In the genomic region with DNA sequence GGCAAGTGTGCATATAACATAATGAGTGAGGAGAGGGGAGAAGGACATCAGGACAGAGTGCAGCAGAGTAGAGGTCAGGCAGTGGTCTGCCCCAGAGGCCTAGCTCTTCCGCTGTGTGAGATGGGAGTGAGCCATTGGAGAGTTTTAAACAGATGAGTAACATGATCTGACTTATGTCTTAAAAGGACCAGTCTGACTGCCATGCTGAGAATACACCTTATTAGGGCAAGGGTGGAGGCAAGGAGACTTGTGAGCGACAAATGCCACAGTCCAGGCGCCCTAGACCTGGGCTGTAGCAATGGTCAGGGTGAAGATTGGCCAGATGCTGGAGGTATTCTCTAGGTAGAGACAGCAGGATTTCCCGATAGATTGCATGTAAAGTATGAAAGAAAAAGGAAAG, we compare ENCODE assay signal across 39 cellular contexts.
"Had no signal": no experiment of that assay in that cellular context is flagged by ENCODE, and none has a peak within 500 bp of the region (broad histone marks: within the 10 kb centered on the region; RNA-seq: fewer than 3 reads in every experiment).

No MANE protein-coding gene starts in this region.

- H3K27ac Mint-ChIP-seq: activated CD4-positive, alpha-beta memory T cell treated with anti-CD3 and anti-CD28 coated beads for 36 hours; activated CD4-positive, alpha-beta T cell treated with anti-CD3 and anti-CD28 coated beads for 36 hours; activated CD8-positive, alpha-beta T cell treated with anti-CD3 and anti-CD28 coated beads for 36 hours; activated naive CD4-positive, alpha-beta T cell treated with anti-CD3 and anti-CD28 coated beads for 36 hours; activated naive CD4-positive, alpha-beta T cell treated with anti-CD3 and anti-CD28 coated beads, Interleukin-2, amount 50 U/mL, for 72 hours; activated naive CD8-positive, alpha-beta T cell treated with anti-CD3 and anti-CD28 coated beads for 36 hours; activated T-cell treated with anti-CD3 and anti-CD28 coated beads, Interleukin-2, amount 50 U/mL, for 72 hours; activated T-helper 1 cell treated with anti-CD3 and anti-CD28 coated beads, Interleukin-12 subunit alpha, Interleukin-12 subunit beta, Interleukin-2, Interleukin-4 antibody, amounts not matched to agents 30 ng/mL and 10 ng/mL and 1 ng/mL, durations not matched to agents 14 hours and 24 hours and 36 hours; activated T-helper 17 cell treated with anti-CD3 and anti-CD28 coated beads, Interleukin-2, amount 50 U/mL, for 72 hours; T-helper 1 cell treated with Interleukin-12 subunit alpha and Interleukin-12 subunit beta and Interleukin-4 antibody, amounts not matched to agents 30 μg/mL and 1 μg/mL, for 36 hours; T-helper 2 cell treated with Interferon-gamma antibody and Interleukin-4, amounts not matched to agents 5 μg/mL and 100 μg/mL, for 36 hours; WTC11 had no signal

- ATAC-seq: activated CD4-positive, alpha-beta T cell treated with anti-CD3 and anti-CD28 coated beads for 36 hours; activated CD4-positive, CD25-positive, alpha-beta regulatory T cell treated with anti-CD3 and anti-CD28 coated beads, Interleukin-2, amount 50 U/mL, for 24 hours; activated CD8-positive, alpha-beta T cell treated with anti-CD3 and anti-CD28 coated beads for 36 hours; activated naive CD4-positive, alpha-beta T cell treated with anti-CD3 and anti-CD28 coated beads, Interleukin-2, amount 50 U/mL, for 72 hours; activated T-cell treated with anti-CD3 and anti-CD28 coated beads, Interleukin-2, amount 50 U/mL, for 4 hours; activated T-cell treated with anti-CD3 and anti-CD28 coated beads, Interleukin-2, amount 50 U/mL, for 72 hours; activated T-helper 17 cell treated with anti-CD3 and anti-CD28 coated beads, Interleukin-2, amount 50 U/mL, for 72 hours; body of pancreas; WTC11 had no signal

- H3K4me1 Mint-ChIP-seq: activated naive CD8-positive, alpha-beta T cell treated with anti-CD3 and anti-CD28 coated beads for 36 hours; WTC11 had no signal

- H3K4me1 ChIP-seq: adrenal gland, body of pancreas, breast epithelium had no signal

- H3K36me3 ChIP-seq: adrenal gland, brain microvascular endothelial cell, breast epithelium, WERI-Rb-1 had no signal

- H3K4me3 ChIP-seq: adrenal gland, body of pancreas, breast epithelium had no signal

- H3K9me3 Mint-ChIP-seq: activated CD4-positive, alpha-beta memory T cell treated with anti-CD3 and anti-CD28 coated beads for 36 hours; activated CD8-positive, alpha-beta T cell treated with anti-CD3 and anti-CD28 coated beads for 36 hours; activated naive CD4-positive, alpha-beta T cell treated with anti-CD3 and anti-CD28 coated beads for 36 hours; activated naive CD4-positive, alpha-beta T cell treated with anti-CD3 and anti-CD28 coated beads, Interleukin-2, amount 50 U/mL, for 72 hours; activated naive CD8-positive, alpha-beta T cell treated with anti-CD3 and anti-CD28 coated beads for 36 hours; activated T-cell treated with anti-CD3 and anti-CD28 coated beads, Interleukin-2, amount 50 U/mL, for 4 hours; activated T-helper 1 cell treated with anti-CD3 and anti-CD28 coated beads, Interleukin-12 subunit alpha, Interleukin-12 subunit beta, Interleukin-2, Interleukin-4 antibody, amounts not matched to agents 30 ng/mL and 10 ng/mL and 1 ng/mL, durations not matched to agents 14 hours and 24 hours and 36 hours; activated T-helper 17 cell treated with anti-CD3 and anti-CD28 coated beads, Interleukin-2, amount 50 U/mL, for 72 hours; T-helper 1 cell treated with Interleukin-12 subunit alpha and Interleukin-12 subunit beta and Interleukin-4 antibody, amounts not matched to agents 30 μg/mL and 1 μg/mL, for 36 hours; WTC11 had no signal

- H3K9me3 ChIP-seq: adrenal gland, body of pancreas, breast epithelium had no signal

- H3K27ac ChIP-seq: adrenal gland, body of pancreas, brain microvascular endothelial cell, breast epithelium, WERI-Rb-1 had no signal

- H3K27me3 Mint-ChIP-seq: activated CD4-positive, alpha-beta memory T cell treated with anti-CD3 and anti-CD28 coated beads for 36 hours; activated CD4-positive, alpha-beta T cell treated with anti-CD3 and anti-CD28 coated beads for 36 hours; activated T-helper 17 cell treated with anti-CD3 and anti-CD28 coated beads, Interleukin-2, amount 50 U/mL, for 72 hours had no signal

- H3K36me3 Mint-ChIP-seq: activated CD4-positive, alpha-beta memory T cell treated with anti-CD3 and anti-CD28 coated beads for 36 hours; activated naive CD4-positive, alpha-beta T cell treated with anti-CD3 and anti-CD28 coated beads, Interleukin-2, amount 50 U/mL, for 72 hours; activated naive CD8-positive, alpha-beta T cell treated with anti-CD3 and anti-CD28 coated beads for 36 hours; WTC11 had no signal

- DNase-seq: activated CD4-positive, alpha-beta memory T cell treated with anti-CD3 and anti-CD28 coated beads for 36 hours; activated CD4-positive, alpha-beta T cell treated with anti-CD3 and anti-CD28 coated beads for 1 hour; activated CD4-positive, alpha-beta T cell treated with anti-CD3 and anti-CD28 coated beads for 36 hours; activated CD4-positive, alpha-beta T cell treated with anti-CD3 and anti-CD28 coated beads for 48 hours; activated CD4-positive, alpha-beta T cell treated with anti-CD3 and anti-CD28 coated beads, Interleukin-2, amount 50 U/mL, for 1 hour; activated CD4-positive, alpha-beta T cell treated with anti-CD3 and anti-CD28 coated beads, Interleukin-2, amount 50 U/mL, for 4 hours; activated CD4-positive, CD25-positive, alpha-beta regulatory T cell; activated CD8-positive, alpha-beta memory T cell treated with anti-CD3 and anti-CD28 coated beads, Interleukin-2, amount 50 U/mL, for 4 hours; activated CD8-positive, alpha-beta T cell treated with anti-CD3 and anti-CD28 coated beads for 36 hours; activated effector memory CD4-positive, alpha-beta T cell treated with anti-CD3 and anti-CD28 coated beads, Interleukin-2, amount 50 U/mL, for 16 hours; activated gamma-delta T cell treated with Interleukin-2 at 50 U/mL for 16 hours; activated naive CD4-positive, alpha-beta T cell; activated naive CD4-positive, alpha-beta T cell treated with anti-CD3 and anti-CD28 coated beads for 36 hours; activated naive CD4-positive, alpha-beta T cell treated with anti-CD3 and anti-CD28 coated beads, Interleukin-2, amount 50 U/mL, for 16 hours; activated naive CD8-positive, alpha-beta T cell treated with anti-CD3 and anti-CD28 coated beads for 36 hours; activated T-cell treated with anti-CD3 and anti-CD28 coated beads for 4 hours; activated T-cell treated with anti-CD3 and anti-CD28 coated beads, Interleukin-2, amount 50 U/mL, for 1 hour; activated T-cell treated with anti-CD3 and anti-CD28 coated beads, Interleukin-2, amount 50 U/mL, for 4 hours; activated T-cell treated with anti-CD3 and anti-CD28 coated beads, Interleukin-2, amount 50 U/mL, for 72 hours; adrenal gland; amniotic stem cell; aorta; body of pancreas; brain microvascular endothelial cell; central memory CD4-positive, alpha-beta T cell; T-helper 1 cell; T-helper 2 cell; T-helper 9 cell; WERI-Rb-1 had no signal

- H3K27me3 ChIP-seq: adrenal gland, body of pancreas, brain microvascular endothelial cell, breast epithelium had no signal

- H3K4me3 Mint-ChIP-seq: activated CD4-positive, alpha-beta memory T cell treated with anti-CD3 and anti-CD28 coated beads for 36 hours; activated CD4-positive, alpha-beta T cell treated with anti-CD3 and anti-CD28 coated beads for 36 hours; activated CD8-positive, alpha-beta T cell treated with anti-CD3 and anti-CD28 coated beads for 36 hours; activated naive CD4-positive, alpha-beta T cell treated with anti-CD3 and anti-CD28 coated beads for 36 hours; activated naive CD8-positive, alpha-beta T cell treated with anti-CD3 and anti-CD28 coated beads for 36 hours; activated T-cell treated with anti-CD3 and anti-CD28 coated beads, Interleukin-2, amount 50 U/mL, for 4 hours; activated T-cell treated with anti-CD3 and anti-CD28 coated beads, Interleukin-2, amount 50 U/mL, for 72 hours; activated T-helper 1 cell treated with anti-CD3 and anti-CD28 coated beads, Interleukin-12 subunit alpha, Interleukin-12 subunit beta, Interleukin-2, Interleukin-4 antibody, amounts not matched to agents 30 ng/mL and 10 ng/mL and 1 ng/mL, durations not matched to agents 14 hours and 24 hours and 36 hours; activated T-helper 17 cell treated with anti-CD3 and anti-CD28 coated beads, Interleukin-2, amount 50 U/mL, for 72 hours; T-helper 1 cell treated with Interleukin-12 subunit alpha and Interleukin-12 subunit beta and Interleukin-4 antibody, amounts not matched to agents 30 μg/mL and 1 μg/mL, for 36 hours; T-helper 2 cell treated with Interferon-gamma antibody and Interleukin-4, amounts not matched to agents 5 μg/mL and 100 μg/mL, for 36 hours; WTC11 had no signal

- FAIRE-seq: astrocyte, TTC549 had no signal
